ENCODE assay signal across 8 cellular contexts in genomic region chr3:129122697-129123055, GRCh38. TPM values are rescaled to one million over a fixed set of nuclear protein-coding genes. Genes with fewer than 3 reads are reported as not detected.
A peak's percentile ranks its signal among the peaks of the same experiment; 100 is the strongest.
DNase-seq lines count a peak whose midpoint lies in the region; ATAC-seq lines count a peak whose summit lies in the region.

No MANE protein-coding gene starts in this region.

- H3K36me3 Mint-ChIP-seq in activated CD4-positive, alpha-beta T cell treated with anti-CD3 and anti-CD28 coated beads for 36 hours (ENCODE audit: low read depth): peaks cover 25% of the 10 kb centered on the region
- peaks cover 32% of the 10 kb centered on the region for H3K36me3 Mint-ChIP-seq in activated naive CD4-positive, alpha-beta T cell treated with anti-CD3 and anti-CD28 coated beads, Interleukin-2, amount 10 ng/mL, durations not matched to agents 7 days and 5 days

- H3K27ac Mint-ChIP-seq in activated CD4-positive, alpha-beta T cell treated with anti-CD3 and anti-CD28 coated beads for 36 hours: peak overlapping the region; percentile 78
- peak overlapping the region; percentile 82 for H3K27ac Mint-ChIP-seq in activated naive CD4-positive, alpha-beta T cell treated with anti-CD3 and anti-CD28 coated beads, Interleukin-2, amount 10 ng/mL, durations not matched to agents 7 days and 5 days

- intact Hi-C loops in activated CD4-positive, alpha-beta T cell treated with anti-CD3 and anti-CD28 coated beads for 36 hours (cut with DNase I, micrococcal nuclease): loop anchor here in 1 of 2 experiments (5.0 kb wide), 2 partner anchors 320 to 770 kb away; partner anchors contain the start of genes IFT122 and TMCC1

- no peaks in the 10 kb centered on the region for H3K9me3 Mint-ChIP-seq in activated CD4-positive, alpha-beta T cell treated with anti-CD3 and anti-CD28 coated beads for 36 hours (ENCODE audit: low read depth)
- H3K9me3 Mint-ChIP-seq in activated naive CD4-positive, alpha-beta T cell treated with anti-CD3 and anti-CD28 coated beads, Interleukin-2, amount 10 ng/mL, durations not matched to agents 7 days and 5 days: no peaks in the 10 kb centered on the region

- H3K4me1 Mint-ChIP-seq in activated CD4-positive, alpha-beta T cell treated with anti-CD3 and anti-CD28 coated beads for 36 hours: peaks cover 25% of the 10 kb centered on the region
- H3K4me1 Mint-ChIP-seq in activated naive CD4-positive, alpha-beta T cell treated with anti-CD3 and anti-CD28 coated beads, Interleukin-2, amount 10 ng/mL, durations not matched to agents 7 days and 5 days: peaks cover 31% of the 10 kb centered on the region

- ATAC-seq in activated CD4-positive, alpha-beta T cell treated with anti-CD3 and anti-CD28 coated beads for 36 hours: no peak
- no peak for ATAC-seq in HG02870 (IDR thresholded peaks at IDR 0.05; ENCODE audit: unreplicated experiment)

- POLR2A ChIA-PET in activated CD4-positive, alpha-beta T cell treated with anti-CD3 and anti-CD28 coated beads for 36 hours (lab: Charles Lee): interaction anchor here (0.8 to 0.9 kb wide), 2 partner anchors 12 to 96 kb away, joined by 3 to 4 read pairs; no protein-coding TSS in a partner anchor

- peak overlapping the region; percentile 79 for H3K27ac ChIP-seq in temporal lobe (ENCODE audit: low read depth, low read length)

- no peaks in the 10 kb centered on the region for H3K9me3 ChIP-seq in iPS-18c (ENCODE audit: control insufficient read depth, insufficient read depth, low read length)

- no peaks in the 10 kb centered on the region for H3K27me3 Mint-ChIP-seq in activated CD4-positive, alpha-beta T cell treated with anti-CD3 and anti-CD28 coated beads for 36 hours
- H3K27me3 Mint-ChIP-seq in activated naive CD4-positive, alpha-beta T cell treated with anti-CD3 and anti-CD28 coated beads, Interleukin-2, amount 10 ng/mL, durations not matched to agents 7 days and 5 days: no peaks in the 10 kb centered on the region

- peak overlapping the region; percentile 72 for H3K4me3 ChIP-seq in iPS-18c (ENCODE audit: insufficient read depth, low read depth, low read length)

- CTCF ChIA-PET in activated CD4-positive, alpha-beta T cell treated with anti-CD3 and anti-CD28 coated beads for 36 hours (lab: Charles Lee): interaction anchor here (1.3 to 2.2 kb wide), 3 partner anchors 39 to 69 kb away, joined by 3 to 12 read pairs (median 3); no protein-coding TSS in a partner anchor
- CTCF ChIA-PET in activated naive CD4-positive, alpha-beta T cell treated with anti-CD3 and anti-CD28 coated beads, Interleukin-2, amount 10 ng/mL, durations not matched to agents 7 days and 5 days (lab: Charles Lee): interaction anchor here (0.6 to 6.0 kb wide), 8 partner anchors 10 to 247 kb away, joined by 3 to 60 read pairs (median 4); a partner anchor contains a TSS

- DNase-seq in activated CD4-positive, alpha-beta T cell treated with anti-CD3 and anti-CD28 coated beads for 36 hours: no peak
- DNase-seq in activated CD4-positive, alpha-beta T cell treated with anti-CD3 and anti-CD28 coated beads, Interleukin-2, amount 50 U/mL, for 48 hours: no peak
- DNase-seq in activated naive CD4-positive, alpha-beta T cell treated with anti-CD3 and anti-CD28 coated beads, Interleukin-2, amount 10 ng/mL, durations not matched to agents 7 days and 5 days: no peak
- DNase-seq in RKO (ENCODE audit: low spot score) (no peak), NCI-H1694 treated with DMSO at 0.1 percent for 48 hours (lab: John Stamatoyannopoulos, UW) (no peak)

- peak overlapping the region; percentile 57 for H3K4me3 Mint-ChIP-seq in activated CD4-positive, alpha-beta T cell treated with anti-CD3 and anti-CD28 coated beads for 36 hours
- H3K4me3 Mint-ChIP-seq in activated naive CD4-positive, alpha-beta T cell treated with anti-CD3 and anti-CD28 coated beads, Interleukin-2, amount 10 ng/mL, durations not matched to agents 7 days and 5 days: peak overlapping the region; percentile 78

RNA-seq across cellular contexts. Expression of gene RAB43, which starts 1.1 kb away (rescaled TPM):
- 10 to 100 TPM; 32.1 to 51.8 TPM for total RNA-seq in activated CD4-positive, alpha-beta T cell treated with anti-CD3 and anti-CD28 coated beads for 36 hours
- 1.5 TPM for total RNA-seq in temporal lobe

RNA-seq across cellular contexts. Expression of gene ISY1, which starts 38.2 kb away (rescaled TPM):
- 10 to 100 TPM; 44.9 to 65.5 TPM for total RNA-seq in activated CD4-positive, alpha-beta T cell treated with anti-CD3 and anti-CD28 coated beads for 36 hours
- total RNA-seq in temporal lobe: 8.1 TPM

Comparison
In these comparisons a context has a peak if more than half of its experiments do, and no peak if none do; other contexts are left out.
1. RNA of gene RAB43, which starts 1.1 kb away (total RNA-seq): 32.1 to 51.8 TPM in activated CD4-positive, alpha-beta T cell treated with anti-CD3 and anti-CD28 coated beads for 36 hours; 1.5 TPM in temporal lobe (single experiment); every median in the first group is over 10 times any median in the second.